In genomic region chr19:12990853-12991252, GRCh38 we compare ENCODE assay signal across 27 cellular contexts. TPM values are rescaled to one million over a fixed set of nuclear protein-coding genes. Genes with fewer than 3 reads are reported as not detected.
"Had no signal": no experiment of that assay in that cellular context is flagged by ENCODE, and none has a peak within 500 bp of the region (broad histone marks: within the 10 kb centered on the region; RNA-seq: fewer than 3 reads in every experiment).

No MANE protein-coding gene starts in this region.

- H3K4me3 Mint-ChIP-seq: activated naive CD8-positive, alpha-beta T cell treated with anti-CD3 and anti-CD28 coated beads for 36 hours; activated T-cell treated with anti-CD3 and anti-CD28 coated beads, Interleukin-2, amount 50 U/mL, for 4 hours; endodermal cell; memory B cell; naive B cell had no signal

- H3K9me3 ChIP-seq: gastroesophageal sphincter, mucosa of descending colon, neutrophil, ovary, prostate gland, tibial artery had no signal

- ATAC-seq: activated T-cell treated with anti-CD3 and anti-CD28 coated beads, Interleukin-2, amount 50 U/mL, for 4 hours; gastroesophageal sphincter; stimulated activated naive CD8-positive, alpha-beta T cell treated with anti-CD3 and anti-CD28 coated beads, Interleukin-15, Interleukin-2, amounts not matched to agents 100 U/mL and 50 U/mL, for 24 hours had no signal

- H3K36me3 Mint-ChIP-seq: activated naive CD8-positive, alpha-beta T cell treated with anti-CD3 and anti-CD28 coated beads for 36 hours; memory B cell; naive B cell had no signal

- H3K9me3 Mint-ChIP-seq: activated naive CD8-positive, alpha-beta T cell treated with anti-CD3 and anti-CD28 coated beads for 36 hours; activated T-cell treated with anti-CD3 and anti-CD28 coated beads, Interleukin-2, amount 50 U/mL, for 4 hours; activated T-helper 2 cell treated with anti-CD3 and anti-CD28 coated beads, Interferon-gamma antibody, Interleukin-2, Interleukin-4, amounts not matched to agents 10 μg/mL and 5 μg/mL and 100 μg/mL, durations not matched to agents 14 hours and 24 hours and 36 hours; endodermal cell; memory B cell had no signal

- H3K4me1 Mint-ChIP-seq: endodermal cell had no signal

- H3K27ac Mint-ChIP-seq: activated naive CD8-positive, alpha-beta T cell treated with anti-CD3 and anti-CD28 coated beads for 36 hours; activated T-helper 2 cell treated with anti-CD3 and anti-CD28 coated beads, Interferon-gamma antibody, Interleukin-2, Interleukin-4, amounts not matched to agents 10 μg/mL and 5 μg/mL and 100 μg/mL, durations not matched to agents 14 hours and 24 hours and 36 hours; endodermal cell; memory B cell had no signal

- H3K4me1 ChIP-seq: prostate gland had no signal

- DNase-seq: activated CD4-positive, alpha-beta T cell treated with anti-CD3 and anti-CD28 coated beads for 4 hours; activated CD4-positive, alpha-beta T cell treated with anti-CD3 and anti-CD28 coated beads, Interleukin-2, amount 50 U/mL, for 48 hours; activated CD4-positive, CD25-positive, alpha-beta regulatory T cell; activated CD8-positive, alpha-beta memory T cell treated with anti-CD3 and anti-CD28 coated beads, Interleukin-2, amount 50 U/mL, for 48 hours; activated naive CD4-positive, alpha-beta T cell; activated naive CD8-positive, alpha-beta T cell treated with anti-CD3 and anti-CD28 coated beads for 36 hours; activated T-cell treated with anti-CD3 and anti-CD28 coated beads, Interleukin-2, amount 50 U/mL, for 4 hours; endodermal cell; head of caudate nucleus; islet precursor cell; left colon; naive B cell; stimulated activated CD4-positive, alpha-beta T cell treated with anti-CD3 and anti-CD28 coated beads, Interleukin-4, amount 100 ng/mL, for 24 hours; stimulated activated naive CD8-positive, alpha-beta T cell treated with anti-CD3 and anti-CD28 coated beads, Interleukin-15, Interleukin-2, amounts not matched to agents 100 U/mL and 50 U/mL, for 24 hours; T-helper 9 cell; tibial artery had no signal

- H3K27ac ChIP-seq: coronary artery, epithelial cell of prostate, gastroesophageal sphincter, neutrophil, ovary, tibial artery had no signal

- H3K27me3 ChIP-seq: gastroesophageal sphincter, ovary, tibial artery had no signal

- H3K4me3 ChIP-seq: coronary artery, gastroesophageal sphincter, mucosa of descending colon, ovary, prostate gland, tibial artery had no signal

- H3K36me3 ChIP-seq: gastroesophageal sphincter, neutrophil, ovary, prostate gland, tibial artery had no signal

- FAIRE-seq: astrocyte had no signal

RNA-seq across cellular contexts. Expression of gene DAND5, which starts 21.5 kb away (rescaled TPM):
- polyA plus RNA-seq: ovary, urinary bladder had no signal
